In genomic region chr17:20155258-20156195, GRCh38 we compare ENCODE assay signal across 8 cellular contexts.
DNase-seq lines count a peak whose midpoint lies in the region; ATAC-seq, FAIRE-seq and TF ChIP-seq lines count a peak whose summit lies in the region.

No MANE protein-coding gene starts in this region.

- intact Hi-C loops in A673 (cut with micrococcal nuclease; ENCODE audit: unreplicated experiment): no loop called here

- ATAC-seq in GM18861 (IDR thresholded peaks at IDR 0.05; ENCODE audit: unreplicated experiment) (peak; percentile 92), HG03066 (IDR thresholded peaks at IDR 0.05; ENCODE audit: low read depth, unreplicated experiment) (peak; percentile 88), WTC11 (peak; percentile 96)

- H3K36me3 Mint-ChIP-seq in WTC11: peaks cover 3% of the 10 kb centered on the region

- peak overlapping the region; percentile 55 for H3K4me3 ChIP-seq in A673 (ENCODE audit: low read depth, low read length, poor library complexity, severe bottlenecking)
- peak overlapping the region; percentile 63 to 72 for H3K4me3 ChIP-seq in small intestine (ENCODE audit: low read depth in 1 of 2, low read length in 2 of 2)

- no peaks in the 10 kb centered on the region for H3K9me3 Mint-ChIP-seq in WTC11

- peaks cover 24% of the 10 kb centered on the region for H3K4me1 Mint-ChIP-seq in WTC11

- TF ChIP-seq CTCF in A673 (conservative IDR thresholded peaks at IDR 0.05; ENCODE audit: low read depth, low read length): no peak
- TF ChIP-seq CTCF in WTC11 (IDR thresholded peaks at IDR 0.05): no peak

- H3K9me3 ChIP-seq in A673 (ENCODE audit: low read depth, low read length, poor library complexity, severe bottlenecking): no peaks in the 10 kb centered on the region
- H3K9me3 ChIP-seq in small intestine (ENCODE audit: control insufficient read depth, low read depth): no peaks in the 10 kb centered on the region

- DNase-seq in A673 (ENCODE audit: low spot score) (peak; percentile 94), NCI-H2171 treated with DMSO at 0.1 percent for 48 hours (lab: John Stamatoyannopoulos, UW) (peak; percentile 95), WTC11 (ENCODE audit: low spot score) (peak; percentile 100), caudate nucleus (lab: John Stamatoyannopoulos, UW) (peak in 60 of 61 donors; percentile 46 to 98 (median 90)), iPS-NIHi7 (ENCODE audit: extremely low spot score) (peak; percentile 99), small intestine (peak; percentile 97)

- 8 to 12% (median 11%) methylated on average over 56 to 69 of the region's 69 CpGs for WGBS in small intestine, 3 donors

- H3K4me3 Mint-ChIP-seq in WTC11: no peak overlapping the region

- H3K27me3 ChIP-seq in A673 (replicated peaks; ENCODE audit: insufficient read depth, low read depth, low read length, poor library complexity): peaks cover 23% of the 10 kb centered on the region
- H3K27me3 ChIP-seq in small intestine (ENCODE audit: control insufficient read depth in 2 of 2, insufficient read depth in 2 of 2, low read length in 2 of 2): no peaks in the 10 kb centered on the region

- H3K36me3 ChIP-seq in A673 (ENCODE audit: insufficient read depth, low read length, poor library complexity, severe bottlenecking): no peaks in the 10 kb centered on the region
- no peaks in the 10 kb centered on the region for H3K36me3 ChIP-seq in small intestine (ENCODE audit: control insufficient read depth in 2 of 2, insufficient read depth in 2 of 2, low read length in 2 of 2)

- H3K4me1 ChIP-seq in A673 (ENCODE audit: insufficient read depth, low read length, poor library complexity, severe bottlenecking): peaks cover 12% of the 10 kb centered on the region
- peaks cover 2% of the 10 kb centered on the region in 2 donors for H3K4me1 ChIP-seq in small intestine (ENCODE audit: control insufficient read depth in 2 of 2, insufficient read depth in 1 of 2, low read depth in 1 of 2, low read length in 1 of 2)

- CTCF ChIA-PET in A673 (lab: Charles Lee): no interaction called here
- CTCF ChIA-PET in WTC11 (lab: Charles Lee): interaction anchor here (0.5 to 1.9 kb wide), 8 partner anchors 33 to 226 kb away, joined by 3 to 7 read pairs (median 3); partner anchors contain the start of gene SPECC1

- H3K27me3 Mint-ChIP-seq in WTC11 (ENCODE audit: low read depth): no peaks in the 10 kb centered on the region

- H3K27ac Mint-ChIP-seq in WTC11: no peak overlapping the region

- POLR2A ChIA-PET in A673 (lab: Charles Lee; ENCODE audit: low non-redundant PET) (interaction anchor here (0.6 kb wide), 1 partner anchor 145 kb away, joined by 5 read pairs; no protein-coding TSS in a partner anchor), WTC11 (lab: Charles Lee) (interaction anchor here (0.6 to 2.0 kb wide), 9 partner anchors 10 to 292 kb away, joined by 3 to 9 read pairs (median 3); partner anchors contain the start of gene ULK2)

- no peak for FAIRE-seq in small intestine (lab: Jason Lieb, UNC)

- no TSS peak for BruUV-seq in A673 (replicated peaks; lab: Mats Ljungman, UMichigan)

- H3K27ac ChIP-seq in A673 (ENCODE audit: low read depth, low read length, poor library complexity, severe bottlenecking) (no peak overlapping the region), caudate nucleus (ENCODE audit: low read depth, low read length) (peak overlapping the region; percentile 27), small intestine (ENCODE audit: low read depth in 1 of 2, low read length in 1 of 2) (peak overlapping the region; percentile 90 to 91)

TF ChIP-seq in WTC11, 78 proteins besides CTCF, POLR2A, EP300 and RAD21 (continues in another document):
- TF ChIP-seq E2F4 (CRISPR knock-in tag; IDR thresholded peaks at IDR 0.05; ENCODE audit: borderline replicate concordance, low read depth) (no peak), KAT7 (CRISPR knock-in tag; IDR thresholded peaks at IDR 0.05; ENCODE audit: borderline replicate concordance) (no peak), JUN (CRISPR knock-in tag; IDR thresholded peaks at IDR 0.05) (no peak), EMX1 (CRISPR knock-in tag; IDR thresholded peaks at IDR 0.05) (no peak), PRDM15 (CRISPR knock-in tag; IDR thresholded peaks at IDR 0.05) (peak; percentile 77), NR3C1 (CRISPR knock-in tag; conservative IDR thresholded peaks at IDR 0.05; ENCODE audit: low read depth) (peak; percentile 79; the same call in 1 of the 2 replicates), TP53 (CRISPR knock-in tag; IDR thresholded peaks at IDR 0.05) (no peak), ZNF232 (CRISPR knock-in tag; IDR thresholded peaks at IDR 0.05) (peak; percentile 33; the same call in 1 of the 2 replicates), RORB (CRISPR knock-in tag; IDR thresholded peaks at IDR 0.05) (no peak), E2F5 (CRISPR knock-in tag; IDR thresholded peaks at IDR 0.05) (peak; percentile 92), NR1H2 (CRISPR knock-in tag; IDR thresholded peaks at IDR 0.05) (no peak), TEAD1 (CRISPR knock-in tag; IDR thresholded peaks at IDR 0.05) (0 out of 2 replicates have a peak, but pooled peaks have one; percentile 5), MAX (CRISPR knock-in tag; IDR thresholded peaks at IDR 0.05) (peak; percentile 54; the same call in 1 of the 2 replicates), ZNF121 (CRISPR knock-in tag; IDR thresholded peaks at IDR 0.05) (no peak), PREB (CRISPR knock-in tag; IDR thresholded peaks at IDR 0.05; ENCODE audit: borderline replicate concordance) (no peak), ELF4 (CRISPR knock-in tag; IDR thresholded peaks at IDR 0.05; ENCODE audit: low read depth) (no peak), SMAD4 (CRISPR knock-in tag; IDR thresholded peaks at IDR 0.05) (no peak), RELA (CRISPR knock-in tag; IDR thresholded peaks at IDR 0.05; ENCODE audit: borderline replicate concordance) (peak; percentile 31; the same call in 1 of the 2 replicates), USF1 (CRISPR knock-in tag; IDR thresholded peaks at IDR 0.05) (no peak)
